Comparison of ENCODE assay signal across 22 cellular contexts in the genomic region with DNA sequence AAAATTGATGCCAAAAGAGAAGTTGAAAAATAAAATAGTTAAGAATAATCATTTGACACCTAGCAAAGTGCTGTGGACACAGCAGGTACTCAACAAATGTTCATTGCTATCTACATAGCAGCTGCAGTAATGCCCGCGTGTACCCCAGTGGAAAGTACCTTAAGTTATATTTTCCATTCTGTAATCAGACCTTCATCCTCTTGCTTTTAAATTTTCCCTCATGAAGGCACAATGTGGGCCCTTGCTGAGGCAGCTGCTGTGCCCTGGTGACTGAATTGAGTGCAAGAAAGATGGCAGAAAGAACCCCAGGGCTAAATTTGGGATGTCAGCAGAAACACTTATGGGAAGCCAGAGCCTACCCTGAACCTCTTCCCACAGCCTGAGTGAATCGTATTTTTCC.
A peak's percentile ranks its signal among the peaks of the same experiment; 100 is the strongest.
DNase-seq lines count a peak whose midpoint lies in the region; ATAC-seq and TF ChIP-seq lines count a peak whose summit lies in the region.
"Had no signal": no experiment of that assay in that cellular context is flagged by ENCODE, and none has a peak within 500 bp of the region (broad histone marks: within the 10 kb centered on the region; RNA-seq: fewer than 3 reads in every experiment).

No MANE protein-coding gene starts in this region.

- H3K4me1 ChIP-seq in CD4-positive, CD25-positive, alpha-beta regulatory T cell (ENCODE audit: control insufficient read depth, insufficient read depth, low read length, poor library complexity, severe bottlenecking) = peaks cover 22% of the 10 kb centered on the region
- no peaks in the 10 kb centered on the region for H3K4me1 ChIP-seq in lower lobe of right lung
- H3K4me1 ChIP-seq: tibial artery had no signal

- no peaks in the 10 kb centered on the region for H3K27me3 Mint-ChIP-seq in activated CD8-positive, alpha-beta T cell treated with anti-CD3 and anti-CD28 coated beads for 36 hours
- H3K27me3 Mint-ChIP-seq in activated CD8-positive, alpha-beta T cell treated with anti-CD3 and anti-CD28 coated beads, Interleukin-2, amount 10 ng/mL, durations not matched to agents 7 days and 5 days (ENCODE audit: low read depth) = no peaks in the 10 kb centered on the region
- no peaks in the 10 kb centered on the region for H3K27me3 Mint-ChIP-seq in CD4-positive, CD25-positive, alpha-beta regulatory T cell
- no peaks in the 10 kb centered on the region for H3K27me3 Mint-ChIP-seq in T-helper 17 cell
- no peaks in the 10 kb centered on the region for H3K27me3 Mint-ChIP-seq in natural killer cell treated with Interleukin-12 subunit alpha and Interleukin-12 subunit beta and Interleukin-15 and Interleukin-18, amount 100 ng/mL, for 72 hours

- peaks cover 46% of the 10 kb centered on the region for H3K4me1 Mint-ChIP-seq in activated CD8-positive, alpha-beta T cell treated with anti-CD3 and anti-CD28 coated beads for 36 hours (ENCODE audit: low read depth)
- peaks cover 19% of the 10 kb centered on the region for H3K4me1 Mint-ChIP-seq in activated CD8-positive, alpha-beta T cell treated with anti-CD3 and anti-CD28 coated beads, Interleukin-2, amount 10 ng/mL, durations not matched to agents 7 days and 5 days (ENCODE audit: low read depth)
- peaks cover 22 to 41% (median 29%) of the 10 kb centered on the region in 4 donors for H3K4me1 Mint-ChIP-seq in CD4-positive, CD25-positive, alpha-beta regulatory T cell
- H3K4me1 Mint-ChIP-seq in T-helper 17 cell = peaks cover 26% of the 10 kb centered on the region
- peaks cover 15 to 20% of the 10 kb centered on the region in 2 donors for H3K4me1 Mint-ChIP-seq in natural killer cell treated with Interleukin-12 subunit alpha and Interleukin-12 subunit beta and Interleukin-15 and Interleukin-18, amount 100 ng/mL, for 72 hours (ENCODE audit: low read depth in 2 of 2)

- peaks cover 77% of the 10 kb centered on the region for H3K36me3 Mint-ChIP-seq in activated CD8-positive, alpha-beta T cell treated with anti-CD3 and anti-CD28 coated beads for 36 hours (ENCODE audit: low read depth)
- peaks cover 80% of the 10 kb centered on the region for H3K36me3 Mint-ChIP-seq in activated CD8-positive, alpha-beta T cell treated with anti-CD3 and anti-CD28 coated beads, Interleukin-2, amount 10 ng/mL, durations not matched to agents 7 days and 5 days (ENCODE audit: low read depth)
- H3K36me3 Mint-ChIP-seq in CD4-positive, CD25-positive, alpha-beta regulatory T cell = peaks cover 65% of the 10 kb centered on the region
- peaks cover 14% of the 10 kb centered on the region for H3K36me3 Mint-ChIP-seq in T-helper 17 cell (ENCODE audit: low read depth)
- peaks cover 42% of the 10 kb centered on the region for H3K36me3 Mint-ChIP-seq in natural killer cell treated with Interleukin-12 subunit alpha and Interleukin-12 subunit beta and Interleukin-15 and Interleukin-18, amount 100 ng/mL, for 72 hours

- peak; percentile 24 for ATAC-seq in activated CD8-positive, alpha-beta T cell treated with anti-CD3 and anti-CD28 coated beads for 36 hours
- no peak for ATAC-seq in activated CD8-positive, alpha-beta T cell treated with anti-CD3 and anti-CD28 coated beads, Interleukin-2, amount 10 ng/mL, durations not matched to agents 7 days and 5 days
- no peak for ATAC-seq in CD4-positive, CD25-positive, alpha-beta regulatory T cell (ENCODE audit: low read depth in 2 of 2)
- no peak for ATAC-seq in T-helper 17 cell
- ATAC-seq in natural killer cell treated with Interleukin-12 subunit alpha and Interleukin-12 subunit beta and Interleukin-15 and Interleukin-18, amount 100 ng/mL, for 72 hours = no peak
- no peak for ATAC-seq in GM21723 (IDR thresholded peaks at IDR 0.05; ENCODE audit: unreplicated experiment)
- no peak for ATAC-seq in lower lobe of right lung

- H3K36me3 ChIP-seq in CD4-positive, CD25-positive, alpha-beta regulatory T cell (ENCODE audit: control insufficient read depth, insufficient read depth, low read length) = peaks cover 82% of the 10 kb centered on the region
- H3K36me3 ChIP-seq in WERI-Rb-1 (peaks cover 61% of the 10 kb centered on the region), lower lobe of right lung (peaks cover 21% of the 10 kb centered on the region)
- H3K36me3 ChIP-seq: ovary had no signal

- no peak for DNase-seq in activated CD8-positive, alpha-beta T cell treated with anti-CD3 and anti-CD28 coated beads for 36 hours
- no peak for DNase-seq in activated CD8-positive, alpha-beta T cell treated with anti-CD3 and anti-CD28 coated beads, Interleukin-2, amount 10 ng/mL, durations not matched to agents 7 days and 5 days
- DNase-seq in CD4-positive, CD25-positive, alpha-beta regulatory T cell = no peak
- DNase-seq in T-helper 17 cell (no peak), WERI-Rb-1 (no peak), lower lobe of right lung (no peak)
- no peak for DNase-seq in natural killer cell treated with Interleukin-12 subunit alpha and Interleukin-12 subunit beta and Interleukin-15 and Interleukin-18, amount 100 ng/mL, for 72 hours (ENCODE audit: low spot score)
- DNase-seq: activated T-cell treated with anti-CD3 and anti-CD28 coated beads, Interleukin-2, amount 50 U/mL, for 4 hours; caudate nucleus; cortex of kidney; effector memory CD4-positive, alpha-beta T cell; kidney glomerular epithelial cell; NCI-H1092; NCI-H1694; NCI-H510A treated with DMSO at 0.1 percent for 48 hours; ovary; T-helper 9 cell; tibial artery had no signal

- intact Hi-C loops in activated CD8-positive, alpha-beta T cell treated with anti-CD3 and anti-CD28 coated beads for 36 hours (cut with micrococcal nuclease) = no loop called here
- intact Hi-C loops in lower lobe of right lung (cut with DNase I) = no loop called here

- peak overlapping the region; percentile 92 for H3K27ac Mint-ChIP-seq in activated CD8-positive, alpha-beta T cell treated with anti-CD3 and anti-CD28 coated beads for 36 hours
- no peak overlapping the region for H3K27ac Mint-ChIP-seq in activated CD8-positive, alpha-beta T cell treated with anti-CD3 and anti-CD28 coated beads, Interleukin-2, amount 10 ng/mL, durations not matched to agents 7 days and 5 days
- H3K27ac Mint-ChIP-seq in CD4-positive, CD25-positive, alpha-beta regulatory T cell = peak overlapping the region; percentile 38 to 88 (median 62)
- peak overlapping the region; percentile 60 for H3K27ac Mint-ChIP-seq in T-helper 17 cell
- H3K27ac Mint-ChIP-seq in natural killer cell treated with Interleukin-12 subunit alpha and Interleukin-12 subunit beta and Interleukin-15 and Interleukin-18, amount 100 ng/mL, for 72 hours = peak overlapping the region; percentile 56 to 65
- H3K27ac Mint-ChIP-seq: nephron had no signal

- no peaks in the 10 kb centered on the region for H3K9me3 ChIP-seq in CD4-positive, CD25-positive, alpha-beta regulatory T cell (ENCODE audit: control insufficient read depth in 2 of 2, low read length in 2 of 2)
- H3K9me3 ChIP-seq in T-helper 17 cell (ENCODE audit: control insufficient read depth, low read length, poor library complexity, severe bottlenecking) (no peaks in the 10 kb centered on the region), WERI-Rb-1 (ENCODE audit: severe bottlenecking) (no peaks in the 10 kb centered on the region), lower lobe of right lung (no peaks in the 10 kb centered on the region)
- H3K9me3 ChIP-seq: ovary, tibial artery had no signal

- H3K4me3 Mint-ChIP-seq in activated CD8-positive, alpha-beta T cell treated with anti-CD3 and anti-CD28 coated beads for 36 hours = no peak overlapping the region
- H3K4me3 Mint-ChIP-seq in activated CD8-positive, alpha-beta T cell treated with anti-CD3 and anti-CD28 coated beads, Interleukin-2, amount 10 ng/mL, durations not matched to agents 7 days and 5 days = no peak overlapping the region
- H3K4me3 Mint-ChIP-seq in CD4-positive, CD25-positive, alpha-beta regulatory T cell = no peak overlapping the region
- no peak overlapping the region for H3K4me3 Mint-ChIP-seq in T-helper 17 cell
- H3K4me3 Mint-ChIP-seq in natural killer cell treated with Interleukin-12 subunit alpha and Interleukin-12 subunit beta and Interleukin-15 and Interleukin-18, amount 100 ng/mL, for 72 hours = no peak overlapping the region
- H3K4me3 Mint-ChIP-seq: activated T-cell treated with anti-CD3 and anti-CD28 coated beads, Interleukin-2, amount 50 U/mL, for 4 hours had no signal

- POLR2A ChIA-PET in activated CD8-positive, alpha-beta T cell treated with anti-CD3 and anti-CD28 coated beads for 36 hours (lab: Charles Lee) = no interaction called here
- POLR2A ChIA-PET in activated CD8-positive, alpha-beta T cell treated with anti-CD3 and anti-CD28 coated beads, Interleukin-2, amount 10 ng/mL, durations not matched to agents 7 days and 5 days (lab: Charles Lee) = no interaction called here

- peak overlapping the region; percentile 28 for H3K27ac ChIP-seq in CD4-positive, CD25-positive, alpha-beta regulatory T cell (ENCODE audit: insufficient read depth, low read length, poor library complexity, severe bottlenecking)
- H3K27ac ChIP-seq in WERI-Rb-1 = no peak overlapping the region
- H3K27ac ChIP-seq in lower lobe of right lung = no peak overlapping the region
- H3K27ac ChIP-seq: epithelial cell of prostate, hepatocyte, ovary, tibial artery had no signal

- H3K27me3 ChIP-seq in CD4-positive, CD25-positive, alpha-beta regulatory T cell (ENCODE audit: control insufficient read depth, insufficient read depth, low read length) = no peaks in the 10 kb centered on the region
- H3K27me3 ChIP-seq in WERI-Rb-1 (ENCODE audit: insufficient read depth, low read depth, severe bottlenecking) = no peaks in the 10 kb centered on the region
- no peaks in the 10 kb centered on the region for H3K27me3 ChIP-seq in lower lobe of right lung (ENCODE audit: low read depth)
- H3K27me3 ChIP-seq: hepatocyte, ovary, tibial artery had no signal

- CTCF ChIA-PET in activated CD8-positive, alpha-beta T cell treated with anti-CD3 and anti-CD28 coated beads for 36 hours (lab: Charles Lee) = interaction anchor here (1.1 to 11.5 kb wide), 3 partner anchors 11 to 28 kb away, joined by 3 to 124 read pairs (median 112); a partner anchor contains a TSS
- CTCF ChIA-PET in activated CD8-positive, alpha-beta T cell treated with anti-CD3 and anti-CD28 coated beads, Interleukin-2, amount 10 ng/mL, durations not matched to agents 7 days and 5 days (lab: Charles Lee) = no interaction called here

- no peak for TF ChIP-seq CTCF in activated CD8-positive, alpha-beta T cell treated with anti-CD3 and anti-CD28 coated beads for 36 hours (IDR thresholded peaks at IDR 0.05)
- no peak for TF ChIP-seq CTCF in WERI-Rb-1 (IDR thresholded peaks at IDR 0.05; ENCODE audit: low read depth, low read length)
- TF ChIP-seq CTCF in lower lobe of right lung (IDR thresholded peaks at IDR 0.05) = no peak

- H3K4me3 ChIP-seq in CD4-positive, CD25-positive, alpha-beta regulatory T cell (ENCODE audit: low read depth, low read length) = no peak overlapping the region
- H3K4me3 ChIP-seq in WERI-Rb-1 (ENCODE audit: low read depth, low read length) = no peak overlapping the region
- H3K4me3 ChIP-seq in lower lobe of right lung = no peak overlapping the region
- H3K4me3 ChIP-seq: hepatocyte, ovary, tibial artery had no signal

- no peaks in the 10 kb centered on the region for H3K9me3 Mint-ChIP-seq in activated CD8-positive, alpha-beta T cell treated with anti-CD3 and anti-CD28 coated beads for 36 hours
- H3K9me3 Mint-ChIP-seq in activated CD8-positive, alpha-beta T cell treated with anti-CD3 and anti-CD28 coated beads, Interleukin-2, amount 10 ng/mL, durations not matched to agents 7 days and 5 days (ENCODE audit: insufficient read depth) = no peaks in the 10 kb centered on the region
- H3K9me3 Mint-ChIP-seq in CD4-positive, CD25-positive, alpha-beta regulatory T cell = no peaks in the 10 kb centered on the region
- no peaks in the 10 kb centered on the region for H3K9me3 Mint-ChIP-seq in natural killer cell treated with Interleukin-12 subunit alpha and Interleukin-12 subunit beta and Interleukin-15 and Interleukin-18, amount 100 ng/mL, for 72 hours
- H3K9me3 Mint-ChIP-seq: activated T-cell treated with anti-CD3 and anti-CD28 coated beads, Interleukin-2, amount 50 U/mL, for 4 hours; nephron had no signal
